ENCODE assay signal across 8 cellular contexts in the genomic region with DNA sequence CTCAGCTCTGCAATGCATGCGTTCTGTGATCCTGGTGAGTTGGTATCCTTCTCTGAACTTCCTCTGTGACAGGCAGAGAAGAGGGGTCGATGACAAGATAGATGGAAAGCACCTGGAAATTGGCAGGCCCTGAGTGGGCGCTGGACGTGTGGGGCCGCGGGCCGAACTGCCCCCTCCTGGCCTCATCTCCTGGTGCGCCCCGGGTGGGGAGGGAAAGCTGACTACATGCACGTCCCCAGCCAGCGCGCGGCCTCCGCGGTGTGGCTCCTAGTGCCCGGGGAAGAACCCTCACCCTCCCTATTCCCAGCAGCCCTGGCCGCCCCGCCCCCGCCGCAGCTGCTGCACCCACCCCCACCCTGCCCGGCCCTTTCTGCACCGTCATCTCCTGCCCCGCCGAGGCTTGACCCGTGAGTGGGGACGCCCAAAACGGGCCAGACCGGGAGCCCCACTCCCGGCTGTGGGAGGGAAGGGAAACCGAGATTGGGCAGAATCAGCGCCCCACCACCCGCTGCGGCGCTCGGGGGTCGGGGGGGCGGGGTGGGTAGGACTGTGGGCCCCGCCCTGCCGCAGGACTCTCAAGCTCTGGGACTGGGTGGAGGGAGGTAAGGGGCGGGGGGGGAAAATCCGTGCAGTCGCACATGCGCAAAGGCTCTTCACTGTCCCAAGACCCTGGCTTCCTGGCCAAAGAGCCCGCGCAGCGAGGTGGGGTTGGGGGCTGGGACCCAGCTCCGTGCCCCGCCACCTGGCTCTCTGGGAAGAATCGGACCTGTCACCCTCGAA. TPM values are rescaled to one million over a fixed set of nuclear protein-coding genes. Genes with fewer than 3 reads are reported as not detected.
DNase-seq lines count a peak whose midpoint lies in the region; ATAC-seq, FAIRE-seq and TF ChIP-seq lines count a peak whose summit lies in the region.

TSS of gene NOL3 (plus strand) at position 371 of the 780 bp plus-strand sequence.

- H4K5ac ChIP-seq in H1 (ENCODE audit: insufficient read length, low read depth, low read length), result no peak within 1 kb of the TSS

- CTCF ChIA-PET in H1 (lab: Charles Lee; ENCODE audit: partially characterized antibody), result interaction anchor here (0.6 to 19.3 kb wide), 22 partner anchors 9 to 253 kb away, joined by 3 to 291 read pairs (median 5); partner anchors contain the start of genes B3GNT9, CES3, ELMO3 and EXOC3L1

- H2AFZ ChIP-seq in KMS-11 (ENCODE audit: low read depth), result peak within 1 kb of the TSS; percentile 84
- peak within 1 kb of the TSS; percentile 67; the same call in 1 of the 2 replicates for H2AFZ ChIP-seq in H1 (ENCODE audit: low read length)

- H4K20me1 ChIP-seq in KMS-11 (ENCODE audit: insufficient read depth) (no peaks in the 10 kb centered on the region), H1 (replicated peaks in 1 of 2; ENCODE audit: control insufficient read depth in 1 of 2, insufficient read depth in 2 of 2, low read length in 2 of 2) (peaks cover 5 to 20% of the 10 kb centered on the region in 2 experiments)

- ATAC-seq in GM21423 (IDR thresholded peaks at IDR 0.05; ENCODE audit: unreplicated experiment) (peak; percentile 40), lung (ENCODE audit: insufficient read depth, low FRiP score) (peak; percentile 73), GM18867 (IDR thresholded peaks at IDR 0.05; ENCODE audit: unreplicated experiment) (no peak)

- peaks cover 2% of the 10 kb centered on the region; the same call in 1 of the 2 replicates for H3K79me1 ChIP-seq in H1 (ENCODE audit: low read depth, low read length)

- no peaks in the 10 kb centered on the region for H3K27me3 ChIP-seq in KMS-11 (ENCODE audit: insufficient read depth, low read depth)
- peaks cover 77 to 97% (median 95%) of the 10 kb centered on the region in 4 experiments for H3K27me3 ChIP-seq in H1 (replicated peaks in 1 of 4; ENCODE audit: control insufficient read depth in 3 of 4, extremely low read depth in 1 of 4, insufficient read depth in 3 of 4, low read length in 3 of 4)
- H3K27me3 ChIP-seq in lung (ENCODE audit: control insufficient read depth, insufficient read depth), result no peaks in the 10 kb centered on the region
- H3K27me3 ChIP-seq in suprapubic skin, result no peaks in the 10 kb centered on the region

- no peak within 1 kb of the TSS for H2BK5ac ChIP-seq in H1 (ENCODE audit: low read depth, low read length)

- no peak within 1 kb of the TSS; the same call in 1 of the 2 replicates for H2BK20ac ChIP-seq in H1 (ENCODE audit: low read length)

- H4K91ac ChIP-seq in H1 (replicated peaks; ENCODE audit: insufficient read length, low read length), result no peak within 1 kb of the TSS

- H3K79me2 ChIP-seq in KMS-11 (ENCODE audit: insufficient read depth, low read depth) (no peaks in the 10 kb centered on the region), H1 (ENCODE audit: control insufficient read depth in 1 of 2, insufficient read depth in 2 of 2, low read length in 2 of 2) (no peaks in the 10 kb centered on the region)

- 0 out of 2 replicates have a peak within 1 kb of the TSS, but pooled peaks have one; percentile 69 for H2AK5ac ChIP-seq in H1 (ENCODE audit: low read depth, low read length)

- H3K18ac ChIP-seq in H1 (ENCODE audit: extremely low read depth, low read length), result peak within 1 kb of the TSS; percentile 68

- no peak for FAIRE-seq in H1 (lab: Jason Lieb, UNC)

- H3K9ac ChIP-seq in KMS-11, result peak within 1 kb of the TSS; percentile 67
- H3K9ac ChIP-seq in H1 (replicated peaks in 1 of 4; ENCODE audit: extremely low read depth in 1 of 4, low read depth in 3 of 4, low read length in 3 of 4), result no peak within 1 kb of the TSS; a peak in 1 of 7 replicates

- TF ChIP-seq EP300 in H1 (IDR thresholded peaks at IDR 0.05; ENCODE audit: borderline replicate concordance in 1 of 2, low read depth in 2 of 2, low read length in 2 of 2) (no peak), suprapubic skin (IDR thresholded peaks at IDR 0.05) (no peak)

- H2BK15ac ChIP-seq in H1 (ENCODE audit: low read length), result peak within 1 kb of the TSS; percentile 81; the same call in 1 of the 2 replicates

- no peaks in the 10 kb centered on the region for H3K9me3 ChIP-seq in H1 (ENCODE audit: insufficient read depth in 2 of 2, low read depth in 1 of 2, low read length in 1 of 2)
- H3K9me3 ChIP-seq in lung (ENCODE audit: control insufficient read depth in 2 of 2, insufficient read depth in 1 of 2, low read length in 1 of 2), result no peaks in the 10 kb centered on the region
- no peaks in the 10 kb centered on the region for H3K9me3 ChIP-seq in suprapubic skin

- no peak within 1 kb of the TSS for H3K4ac ChIP-seq in H1 (replicated peaks; ENCODE audit: insufficient read length, low read depth, low read length)

- TF ChIP-seq CTCF in KMS-11 (conservative IDR thresholded peaks at IDR 0.05; ENCODE audit: low read depth, low read length) (no peak), H1 (IDR thresholded peaks at IDR 0.05; ENCODE audit: control extremely low read depth in 1 of 3, insufficient read depth in 1 of 3, low read depth in 1 of 3, low read length in 3 of 3) (no peak), lung (IDR thresholded peaks at IDR 0.05; ENCODE audit: control extremely low read depth, extremely low read depth) (no peak), suprapubic skin (IDR thresholded peaks at IDR 0.05) (no peak)

- DNase-seq in DMS79 treated with DMSO at 0.1 percent for 48 hours (lab: John Stamatoyannopoulos, UW) (peak; percentile 41), H1 (ENCODE audit: low read depth in 1 of 2, low spot score in 2 of 2) (peak in 1 of 2 experiments; percentile 79), lung (ENCODE audit: low spot score) (peak; percentile 84), suprapubic skin (ENCODE audit: low spot score in 2 of 2) (peak in 1 of 2 donors; percentile 90)

- POLR2A ChIA-PET in H1 (lab: Charles Lee; ENCODE audit: partially characterized antibody), result interaction anchor here (0.7 to 2.7 kb wide), 8 partner anchors 10 to 792 kb away, joined by 3 to 11 read pairs (median 4); partner anchors contain the start of genes ELMO3, FBXL8 and TRADD

- H3K23me2 ChIP-seq in H1 (ENCODE audit: low read depth, low read length), result peaks cover 21% of the 10 kb centered on the region

- no peaks in the 10 kb centered on the region for H3K36me3 ChIP-seq in KMS-11 (ENCODE audit: insufficient read depth)
- no peaks in the 10 kb centered on the region for H3K36me3 ChIP-seq in H1 (ENCODE audit: control insufficient read depth in 2 of 4, insufficient read depth in 4 of 4, low read length in 3 of 4)
- H3K36me3 ChIP-seq in lung (ENCODE audit: control insufficient read depth in 2 of 2, insufficient read depth in 2 of 2, low read length in 2 of 2), result no peaks in the 10 kb centered on the region
- H3K36me3 ChIP-seq in suprapubic skin, result peaks cover 15% of the 10 kb centered on the region

- H3K56ac ChIP-seq in H1 (replicated peaks; ENCODE audit: insufficient read length, low read depth, low read length), result peak within 1 kb of the TSS; percentile 34

- peak within 1 kb of the TSS; percentile 78 for H3K27ac ChIP-seq in KMS-11
- H3K27ac ChIP-seq in H1 (ENCODE audit: low read depth, low read length), result no peak within 1 kb of the TSS
- peak within 1 kb of the TSS; percentile 70 to 90 for H3K27ac ChIP-seq in lung (ENCODE audit: low read depth in 1 of 2, low read length in 1 of 2)
- peak within 1 kb of the TSS; percentile 94 for H3K27ac ChIP-seq in suprapubic skin

- H2BK120ac ChIP-seq in H1 (replicated peaks; ENCODE audit: low read depth, low read length), result no peak within 1 kb of the TSS

- H3K23ac ChIP-seq in H1 (ENCODE audit: insufficient read length), result no peak within 1 kb of the TSS

- no peak for TF ChIP-seq RAD21 in H1 (IDR thresholded peaks at IDR 0.05 in 1 of 2, conservative IDR thresholded peaks at IDR 0.05 in 1 of 2; ENCODE audit: low read depth in 2 of 2, low read length in 2 of 2)

- WGBS in H1 (ENCODE audit: extremely low coverage in 1 of 2, insufficient coverage in 1 of 2, insufficient read length in 1 of 2, insufficient replicate concordance in 2 of 2, low coverage in 1 of 2, low lambda C conversion rate in 2 of 2, missing lambda C conversion rate in 1 of 2), 2 experiments, result 2% methylated on average over 27 of the region's 50 CpGs; no CpG with 5 or more reads in 1 of the 2 experiments
- WGBS in lung, 2 donors, result 1 to 2% methylated on average over 37 to 50 of the region's 50 CpGs
- 0% methylated on average over 6 of the region's 50 CpGs for WGBS in suprapubic skin

- no peak within 1 kb of the TSS for H3K14ac ChIP-seq in H1 (ENCODE audit: insufficient read length)

- TF ChIP-seq POLR2A in H1 (IDR thresholded peaks at IDR 0.05; ENCODE audit: control extremely low read depth in 1 of 2, low read depth in 2 of 2, low read length in 2 of 2) (no peak), suprapubic skin (IDR thresholded peaks at IDR 0.05) (no peak)

- intact Hi-C loops in T-helper 1 cell treated with Interleukin-12 subunit alpha and Interleukin-12 subunit beta and Interleukin-4 antibody, amounts not matched to agents 30 ng/mL and 1 ng/mL, for 36 hours (cut with micrococcal nuclease), result loop anchor here (1.0 kb wide), 3 partner anchors 8 to 13 kb away; partner anchors contain the start of genes FBXL8, MATCAP1 and TRADD

- H4K8ac ChIP-seq in H1 (ENCODE audit: extremely low read depth, insufficient read depth, low read length), result peak within 1 kb of the TSS; percentile 81

- H3K4me3 ChIP-seq in KMS-11 (IDR thresholded peaks at IDR 0.05; ENCODE audit: insufficient read depth, low read depth, low read length) (no peak within 1 kb of the TSS), H1 (ENCODE audit: extremely low read depth in 1 of 4, insufficient read depth in 2 of 4, low read depth in 3 of 4, low read length in 4 of 4) (peak within 1 kb of the TSS; percentile 17 to 65 (median 50)), lung (peak within 1 kb of the TSS; percentile 34), suprapubic skin (peak within 1 kb of the TSS; percentile 56)

- H3K4me1 ChIP-seq in KMS-11 (ENCODE audit: low read depth, poor library complexity, severe bottlenecking), result peaks cover 81% of the 10 kb centered on the region
- peaks cover 0 to 43% (median 29%) of the 10 kb centered on the region in 4 experiments; a peak in 6 of 7 replicates for H3K4me1 ChIP-seq in H1 (replicated peaks in 1 of 4; ENCODE audit: control insufficient read depth in 3 of 4, insufficient read depth in 4 of 4, low read length in 3 of 4)
- H3K4me1 ChIP-seq in lung (ENCODE audit: control insufficient read depth in 2 of 2, insufficient read depth in 2 of 2, low read length in 2 of 2), result peaks cover 0 to 17% of the 10 kb centered on the region in 2 donors
- H3K4me1 ChIP-seq in suprapubic skin, result peaks cover 73% of the 10 kb centered on the region

- peak within 1 kb of the TSS; percentile 71; the same call in 1 of the 2 replicates for H2BK12ac ChIP-seq in H1 (ENCODE audit: low read depth, low read length)

- H3K4me2 ChIP-seq in KMS-11, result peak within 1 kb of the TSS; percentile 91
- peak within 1 kb of the TSS; percentile 79 to 89 for H3K4me2 ChIP-seq in H1 (ENCODE audit: insufficient read depth in 1 of 2, low read depth in 2 of 2, low read length in 2 of 2)

RNA-seq across cellular contexts. Expression of gene NOL3, which starts in this region (rescaled TPM):
- 49.5 and 53.5 TPM in 2 replicates for total RNA-seq in T-helper 1 cell treated with Interleukin-12 subunit alpha and Interleukin-12 subunit beta and Interleukin-4 antibody, amounts not matched to agents 30 ng/mL and 1 ng/mL, for 36 hours
- total RNA-seq in H1 (2021; fragmentation: NEBNext Ultra II Directional; extraction: Animal tissue kit (Norgen Biotek cat#: 25700)), result 1.6 and 2.2 TPM in 2 replicates
- 4.1 and 4.6 TPM in 2 replicates for polyA plus RNA-seq in H1 (2011; rRNA removed)
- 4.0 TPM for polyA plus RNA-seq in H1 (2011; cell fraction: cytosol; rRNA removed)
- 3.7 TPM for polyA plus RNA-seq in H1 (2011; cell fraction: nucleus; rRNA removed)
- 4.4 to 10.7 TPM (median 5.5 TPM) in 4 replicates for polyA plus RNA-seq in H1 (2012, experiment 1 of 2)
- 1.4 TPM for polyA plus RNA-seq in H1 (2012, experiment 2 of 2)
- polyA plus RNA-seq in H1 (2013, experiment 1 of 2), result 3.2 TPM
- polyA plus RNA-seq in H1 (2013, experiment 2 of 2), result 2.0 TPM
- polyA minus RNA-seq in H1 (2011; rRNA and poly(A)+ RNA removed), result 0.60 and 2.1 TPM in 2 replicates
- not detected for polyA minus RNA-seq in H1 (2011; cell fraction: cytosol; rRNA and poly(A)+ RNA removed)
- polyA minus RNA-seq in H1 (2011; cell fraction: nucleus; rRNA and poly(A)+ RNA removed), result 3.2 TPM
- 10 to 100 TPM; 25.3 to 51.9 TPM for total RNA-seq in lung
- polyA plus RNA-seq in lung, result 10 to 100 TPM; 35.5 to 46.8 TPM
- 100 to 1,000 TPM in 2 of 4 donors, 10 to 100 TPM in 2; 64.3 to 116 (median 90.5) TPM for total RNA-seq in suprapubic skin
